ENCODE assay signal across 1 cellular context in the genomic region with DNA sequence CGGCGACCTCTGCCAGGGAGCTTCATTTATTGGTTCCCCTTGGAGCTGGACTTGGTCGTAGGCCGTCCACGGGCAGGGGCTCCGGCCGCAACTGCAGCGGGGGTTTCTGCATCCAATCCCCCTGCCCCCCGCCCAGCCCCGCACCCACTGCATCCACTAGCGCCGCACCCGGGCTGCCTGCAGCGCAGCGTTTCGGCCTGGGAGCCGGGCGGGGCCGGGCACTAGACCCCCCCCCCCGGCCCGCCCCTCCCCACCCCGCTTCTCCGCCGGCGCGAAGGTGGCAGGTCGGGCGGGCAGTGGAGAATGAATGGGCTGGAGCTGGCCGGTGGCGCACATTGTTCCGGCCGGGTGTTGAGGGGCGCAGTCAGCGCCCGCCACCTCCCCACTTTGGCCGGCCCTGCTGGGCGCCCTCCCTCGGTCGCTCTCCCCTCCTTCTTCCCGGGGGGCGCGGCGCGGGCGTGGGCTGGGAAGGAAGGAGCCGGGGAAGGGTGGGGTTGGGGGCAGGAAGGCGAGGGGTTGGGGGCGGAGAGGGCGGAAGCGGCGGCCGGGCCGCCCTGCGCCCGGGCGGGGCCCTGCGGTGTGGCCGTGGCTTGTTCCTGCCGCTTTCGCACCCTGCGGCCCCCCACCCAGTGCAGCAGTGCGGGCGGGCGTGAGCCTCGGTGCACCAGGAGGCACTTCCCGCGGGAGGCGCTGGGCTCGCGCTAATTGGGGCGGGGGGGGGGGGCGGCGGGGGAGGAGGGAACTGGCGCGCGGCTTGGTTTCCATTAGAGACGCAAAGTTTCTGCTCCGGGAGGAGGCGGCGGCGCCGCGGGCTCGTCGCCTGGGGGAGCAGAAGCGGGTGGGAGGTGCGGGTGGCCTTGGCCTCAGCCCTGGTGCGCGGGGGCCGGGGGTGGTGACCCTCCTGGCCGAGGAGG.
A peak's percentile ranks its signal among the peaks of the same experiment; 100 is the strongest.
TF ChIP-seq lines count a peak whose summit lies in the region.

No MANE protein-coding gene starts in this region.

TF ChIP-seq in H1, 55 proteins besides CTCF, POLR2A, EP300 and RAD21 (continued from another document):
- TF ChIP-seq CHD7 (IDR thresholded peaks at IDR 0.05; ENCODE audit: insufficient replicate concordance, low read length) (no peak), ASH2L (IDR thresholded peaks at IDR 0.05; ENCODE audit: low read length) (no peak), ATF2 (IDR thresholded peaks at IDR 0.05; ENCODE audit: low read length) (no peak), RBBP5 (IDR thresholded peaks at IDR 0.05; ENCODE audit: borderline replicate concordance, low read depth, low read length) (no peak; the same call in 1 of the 2 replicates), TCF12 (IDR thresholded peaks at IDR 0.05; ENCODE audit: low read depth, low read length) (no peak), CHD1 (IDR thresholded peaks at IDR 0.05; ENCODE audit: low read depth, low read length) (no peak), SIN3A (conservative IDR thresholded peaks at IDR 0.05 in 1 of 2, IDR thresholded peaks at IDR 0.05 in 1 of 2; ENCODE audit: low read depth in 1 of 2, low read length in 2 of 2) (no peak), KDM4A (IDR thresholded peaks at IDR 0.05; ENCODE audit: low read depth, low read length, severe bottlenecking) (peak; percentile 8), ATF3 (IDR thresholded peaks at IDR 0.05; ENCODE audit: insufficient read depth, low read depth, low read length) (no peak), USF2 (IDR thresholded peaks at IDR 0.05; ENCODE audit: low read length) (no peak), SRF (IDR thresholded peaks at IDR 0.05; ENCODE audit: low read depth, low read length) (no peak), BCL11A (IDR thresholded peaks at IDR 0.05; ENCODE audit: low read depth in 2 of 2, low read length in 2 of 2) (no peak), CTBP2 (IDR thresholded peaks at IDR 0.05; ENCODE audit: borderline replicate concordance, insufficient read depth, insufficient read length, low read length) (no peak)
